Comparison of ENCODE assay signal across 1 cellular context in genomic region chr15:63146684-63147083, GRCh38.
A peak's percentile ranks its signal among the peaks of the same experiment; 100 is the strongest.
TF ChIP-seq lines count a peak whose summit lies in the region.

No MANE protein-coding gene starts in this region.

TF ChIP-seq in HepG2, 621 proteins besides CTCF, POLR2A, EP300 and RAD21:
- TF ChIP-seq SSRP1 (CRISPR knock-in tag; IDR thresholded peaks at IDR 0.05) = 0 out of 2 replicates have a peak, but pooled peaks have one; percentile 38
- peak; percentile 37 for TF ChIP-seq STAG1 (CRISPR knock-in tag; IDR thresholded peaks at IDR 0.05)
- no peak for TF ChIP-seq ATF5 (CRISPR knock-in tag; IDR thresholded peaks at IDR 0.05; ENCODE audit: low read depth)
- no peak for TF ChIP-seq ATF7 (IDR thresholded peaks at IDR 0.05)
- TF ChIP-seq ATF7 (CRISPR knock-in tag; IDR thresholded peaks at IDR 0.05) = no peak
- no peak for TF ChIP-seq REXO4 (CRISPR knock-in tag; IDR thresholded peaks at IDR 0.05; ENCODE audit: borderline replicate concordance)
- no peak for TF ChIP-seq ZNF800 (CRISPR knock-in tag; IDR thresholded peaks at IDR 0.05)
- no peak for TF ChIP-seq NBN (conservative IDR thresholded peaks at IDR 0.05)
- no peak for TF ChIP-seq NFE2L1 (CRISPR knock-in tag; IDR thresholded peaks at IDR 0.05; ENCODE audit: borderline replicate concordance)
